ENCODE assay signal across 8 cellular contexts in genomic region chr17:63774141-63774981, GRCh38. TPM values are rescaled to one million over a fixed set of nuclear protein-coding genes. Genes with fewer than 3 reads are reported as not detected.
A peak's percentile ranks its signal among the peaks of the same experiment; 100 is the strongest.
DNase-seq lines count a peak whose midpoint lies in the region; ATAC-seq lines count a peak whose summit lies in the region.

Gene DDX42, plus strand, starts transcription at chr17:63774170. Its CDS starts 12,880 bp downstream, at chr17:63787050.

- intact Hi-C loops in T-helper 2 cell treated with Interferon-gamma antibody and Interleukin-4, amounts not matched to agents 100 ng/mL and 5 ng/mL, for 36 hours (cut with micrococcal nuclease): loop anchor here (1.0 to 10.0 kb wide), 4 partner anchors 152 to 370 kb away; partner anchors contain the start of genes DCAF7, ICAM2 and MAP3K3

- peak; percentile 14 for ATAC-seq in GM19324 (IDR thresholded peaks at IDR 0.05; ENCODE audit: low FRiP score, unreplicated experiment)
- ATAC-seq in GM18858 (IDR thresholded peaks at IDR 0.05; ENCODE audit: unreplicated experiment): no peak

- peak within 1 kb of the TSS; percentile 98 for H3K4me3 ChIP-seq in Jurkat, Clone E6-1 (ENCODE audit: low read length)

- peak; percentile 62 for DNase-seq in AG20443 (ENCODE audit: low spot score)
- peak; percentile 25 for DNase-seq in Jurkat, Clone E6-1 (ENCODE audit: low read depth, low spot score)
- DNase-seq in cerebellar cortex (ENCODE audit: low spot score): peak; percentile 21
- DNase-seq in kidney tubule cell (ENCODE audit: low spot score): peak; percentile 59
- DNase-seq in stimulated activated CD4-positive, alpha-beta T cell treated with anti-CD3 and anti-CD28 coated beads, Interleukin-4, amount 100 ng/mL, for 24 hours: peak; percentile 92

RNA-seq across cellular contexts. Expression of gene DDX42, which starts in this region (rescaled TPM):
- polyA plus RNA-seq in Jurkat, Clone E6-1 (2012; ENCODE audit: insufficient read depth, insufficient read length): 105 TPM
- total RNA-seq in T-helper 2 cell treated with Interferon-gamma antibody and Interleukin-4, amounts not matched to agents 100 ng/mL and 5 ng/mL, for 36 hours: 123 and 129 TPM in 2 replicates

Comparison
In these comparisons a context has a peak if more than half of its experiments do, and no peak if none do; other contexts are left out.
1. DNase-seq: peak in every context shown above with its lines; median percentile 92 in stimulated activated CD4-positive, alpha-beta T cell treated with anti-CD3 and anti-CD28 coated beads, Interleukin-4, amount 100 ng/mL, for 24 hours; 62 in AG20443; 59 in kidney tubule cell; 25 in Jurkat, Clone E6-1; 21 in cerebellar cortex.